In genomic region chr2:124625561-124625960, GRCh38 we compare ENCODE assay signal across 29 cellular contexts.
"Had no signal": no experiment of that assay in that cellular context is flagged by ENCODE, and none has a peak within 500 bp of the region (broad histone marks: within the 10 kb centered on the region; RNA-seq: fewer than 3 reads in every experiment).

No MANE protein-coding gene starts in this region.

- H3K27ac ChIP-seq: colonic mucosa, coronary artery, dorsolateral prefrontal cortex, epithelial cell of prostate, esophagus muscularis mucosa, esophagus squamous epithelium, foreskin keratinocyte, gastrocnemius medialis, gastroesophageal sphincter, heart left ventricle, heart right ventricle had no signal

- ATAC-seq: effector memory CD8-positive, alpha-beta T cell; esophagus mucosa; foreskin keratinocyte; gastrocnemius medialis; gastroesophageal sphincter; heart left ventricle; heart right ventricle had no signal

- FAIRE-seq: colon, endometrium, endothelial cell of umbilical vein, frontal cortex had no signal

- H3K36me3 ChIP-seq: colonic mucosa, esophagus muscularis mucosa, esophagus squamous epithelium, gastrocnemius medialis, gastroesophageal sphincter, heart left ventricle, heart right ventricle had no signal

- H3K4me3 Mint-ChIP-seq: dendritic cell treated with granulocyte-macrophage colony-stimulating factor and Interleukin-4, amounts not matched to agents 40 ng/mL and 50 ng/mL, for 4 days; effector memory CD8-positive, alpha-beta T cell; endodermal cell had no signal

- H3K27me3 Mint-ChIP-seq: dendritic cell treated with granulocyte-macrophage colony-stimulating factor and Interleukin-4, amounts not matched to agents 40 ng/mL and 50 ng/mL, for 4 days; effector memory CD8-positive, alpha-beta T cell had no signal

- H3K4me3 ChIP-seq: colonic mucosa, coronary artery, dorsolateral prefrontal cortex, esophagus muscularis mucosa, esophagus squamous epithelium, gastrocnemius medialis, gastroesophageal sphincter, heart left ventricle, heart right ventricle had no signal

- H3K4me1 ChIP-seq: colonic mucosa, esophagus muscularis mucosa, esophagus squamous epithelium, foreskin keratinocyte, gastrocnemius medialis, gastroesophageal sphincter, heart left ventricle, heart right ventricle had no signal

- H3K27ac Mint-ChIP-seq: dendritic cell treated with granulocyte-macrophage colony-stimulating factor and Interleukin-4, amounts not matched to agents 40 ng/mL and 50 ng/mL, for 4 days; effector memory CD8-positive, alpha-beta T cell; endodermal cell had no signal

- H3K27me3 ChIP-seq: colonic mucosa, dorsolateral prefrontal cortex, esophagus muscularis mucosa, esophagus squamous epithelium, foreskin keratinocyte, gastrocnemius medialis, gastroesophageal sphincter, heart left ventricle had no signal

- DNase-seq: colonic mucosa; cortex of kidney; dermis blood vessel endothelial cell; dorsolateral prefrontal cortex; effector CD4-positive, alpha-beta T cell; effector CD8-positive, alpha-beta T cell; effector memory CD4-positive, alpha-beta T cell; effector memory CD8-positive, alpha-beta T cell; endodermal cell; erythroblast; esophagus squamous epithelium; foreskin fibroblast; foreskin keratinocyte; foreskin melanocyte; gastrocnemius medialis; glutamatergic neuron; head of caudate nucleus; heart left ventricle; heart right ventricle had no signal

- H3K9me3 Mint-ChIP-seq: endodermal cell had no signal

- H3K9me3 ChIP-seq: colonic mucosa, esophagus muscularis mucosa, esophagus squamous epithelium, gastrocnemius medialis, gastroesophageal sphincter, heart right ventricle had no signal
